ENCODE assay signal across 16 cellular contexts in the genomic region with DNA sequence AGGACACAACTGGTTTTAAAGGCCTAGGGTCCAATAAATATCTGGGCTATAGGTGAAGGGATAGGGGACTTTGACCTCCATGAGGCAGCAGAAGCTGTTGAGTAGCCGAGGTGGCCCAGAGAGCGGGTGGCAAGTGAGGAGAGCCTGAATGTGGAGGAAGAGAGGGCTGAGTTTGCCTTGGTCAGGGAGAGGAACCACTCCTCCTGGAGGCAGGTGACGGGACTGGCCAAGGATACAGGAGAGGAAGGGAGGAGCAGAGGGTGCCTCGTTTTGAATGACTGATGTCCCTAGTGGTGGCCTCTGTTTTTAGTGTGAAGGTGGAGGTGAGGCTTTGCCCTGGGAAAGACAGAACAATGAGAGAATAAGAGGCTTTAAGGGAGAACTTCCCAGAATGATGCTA. TPM values are rescaled to one million over a fixed set of nuclear protein-coding genes. Genes with fewer than 3 reads are reported as not detected.
DNase-seq lines count a peak whose midpoint lies in the region; TF ChIP-seq lines count a peak whose summit lies in the region.
"Had no signal": no experiment of that assay in that cellular context is flagged by ENCODE, and none has a peak within 500 bp of the region (broad histone marks: within the 10 kb centered on the region; RNA-seq: fewer than 3 reads in every experiment).

No MANE protein-coding gene starts in this region.

- no peaks in the 10 kb centered on the region for H3K36me3 ChIP-seq in MM.1S (replicated peaks; ENCODE audit: insufficient read depth, low read length)
- H3K36me3 ChIP-seq in Peyer's patch, result peaks cover 0 to 8% (median 0%) of the 10 kb centered on the region in 3 donors
- H3K36me3 ChIP-seq: SJCRH30 had no signal

- H3K4me3 ChIP-seq in GM12875 (ENCODE audit: low read depth, low read length) (no peak overlapping the region), MM.1S (ENCODE audit: low read length) (no peak overlapping the region), Peyer's patch (no peak overlapping the region)
- H3K4me3 ChIP-seq: esophagus squamous epithelium, SJCRH30 had no signal

- H3K27me3 Mint-ChIP-seq in nephron progenitor cell (ENCODE audit: low read depth, poor library complexity), result no peaks in the 10 kb centered on the region
- peaks cover 2 to 3% (median 3%) of the 10 kb centered on the region in 3 donors for H3K27me3 Mint-ChIP-seq in CD14-positive monocyte (ENCODE audit: low read depth in 3 of 3)

- H3K4me1 Mint-ChIP-seq in nephron progenitor cell (peaks cover 17% of the 10 kb centered on the region), CD14-positive monocyte (peaks cover 2% of the 10 kb centered on the region)

- no peak for TF ChIP-seq POLR2A in Peyer's patch (IDR thresholded peaks at IDR 0.05)

- no peaks in the 10 kb centered on the region for H3F3A ChIP-seq in MM.1S (ENCODE audit: insufficient read depth, low read length)

- no peaks in the 10 kb centered on the region for H3K36me3 Mint-ChIP-seq in nephron progenitor cell (ENCODE audit: low read depth)
- no peaks in the 10 kb centered on the region for H3K36me3 Mint-ChIP-seq in CD14-positive monocyte
- H3K36me3 Mint-ChIP-seq: CD8-positive, alpha-beta T cell had no signal

- in situ Hi-C loops in KBM-7 (cut with MboI; ENCODE audit: low pct_unique_long_range_greater_than_20kb, low sequenced_read_pairs), result loop anchor here (25.0 kb wide), 1 partner anchor 220 kb away; no protein-coding TSS in a partner anchor

- H3K9me3 Mint-ChIP-seq in nephron progenitor cell (no peaks in the 10 kb centered on the region), CD14-positive monocyte (no peaks in the 10 kb centered on the region)
- H3K9me3 Mint-ChIP-seq: CD8-positive, alpha-beta T cell had no signal

- H3K9me3 ChIP-seq in MM.1S (replicated peaks; ENCODE audit: insufficient read depth, low read length) (no peaks in the 10 kb centered on the region), Peyer's patch (no peaks in the 10 kb centered on the region)
- H3K9me3 ChIP-seq: esophagus squamous epithelium, SJCRH30 had no signal

- H3K27ac Mint-ChIP-seq in nephron progenitor cell (no peak overlapping the region), CD14-positive monocyte (no peak overlapping the region)
- H3K27ac Mint-ChIP-seq: CD8-positive, alpha-beta T cell had no signal

- no peaks in the 10 kb centered on the region for H3K9me2 ChIP-seq in MM.1S (replicated peaks; ENCODE audit: insufficient read depth, low read length)

- H3K4me3 Mint-ChIP-seq in nephron progenitor cell, result no peak overlapping the region
- no peak overlapping the region for H3K4me3 Mint-ChIP-seq in CD14-positive monocyte
- H3K4me3 Mint-ChIP-seq: CD8-positive, alpha-beta T cell had no signal

- intact Hi-C loops in CD14-positive monocyte (cut with micrococcal nuclease), result no loop called here

- H2AFZ ChIP-seq in MM.1S (ENCODE audit: low read length), result no peak overlapping the region

- DNase-seq in KBM-7 (peak; percentile 19), cerebellar cortex (ENCODE audit: low spot score) (peak; percentile 23), nephron progenitor cell (no peak), CD14-positive monocyte (ENCODE audit: low spot score) (no peak), MM.1S (no peak), Peyer's patch (no peak)
- DNase-seq: activated naive CD4-positive, alpha-beta T cell treated with anti-CD3 and anti-CD28 coated beads, Interleukin-2, amount 50 U/mL, for 16 hours; CD8-positive, alpha-beta T cell; central memory CD4-positive, alpha-beta T cell; esophagus squamous epithelium; mesenchymal stem cell; NCI-H1048; NCI-H446 treated with DMSO at 0.1 percent for 48 hours; nucleus accumbens; SJCRH30 had no signal

- 0 out of 2 replicates have a peak, but pooled peaks cover 7% of the 10 kb centered on the region for H3K4me1 ChIP-seq in MM.1S (ENCODE audit: low read length)
- no peaks in the 10 kb centered on the region for H3K4me1 ChIP-seq in Peyer's patch
- H3K4me1 ChIP-seq: esophagus squamous epithelium, SJCRH30 had no signal

- H3K9ac ChIP-seq in MM.1S (ENCODE audit: low read length), result no peak overlapping the region

- TF ChIP-seq CTCF in GM12875 (IDR thresholded peaks at IDR 0.05; ENCODE audit: borderline replicate concordance, insufficient read depth, low read depth, low read length), result peak; percentile 21; the same call in 1 of the 2 replicates
- TF ChIP-seq CTCF in nephron progenitor cell (IDR thresholded peaks at IDR 0.05), result peak; percentile 13
- TF ChIP-seq CTCF in CD14-positive monocyte (IDR thresholded peaks at IDR 0.05), result no peak
- no peak for TF ChIP-seq CTCF in MM.1S (IDR thresholded peaks at IDR 0.05; ENCODE audit: low read length)
- TF ChIP-seq CTCF in Peyer's patch (IDR thresholded peaks at IDR 0.05), result no peak

- H4K20me1 ChIP-seq in MM.1S (ENCODE audit: insufficient read depth, low read length), result no peaks in the 10 kb centered on the region

- H3K27ac ChIP-seq in MM.1S (ENCODE audit: low read length), result no peak overlapping the region
- H3K27ac ChIP-seq in Peyer's patch, result no peak overlapping the region
- H3K27ac ChIP-seq: esophagus squamous epithelium, SJCRH30 had no signal

- H3K4me2 ChIP-seq in MM.1S (ENCODE audit: low read depth, low read length), result no peak overlapping the region

- H3K79me2 ChIP-seq in MM.1S (ENCODE audit: low read length), result no peaks in the 10 kb centered on the region

- H3K27me3 ChIP-seq in MM.1S (replicated peaks; ENCODE audit: insufficient read depth, low read length) (no peaks in the 10 kb centered on the region), Peyer's patch (no peaks in the 10 kb centered on the region)
- H3K27me3 ChIP-seq: esophagus squamous epithelium, SJCRH30 had no signal

RNA-seq across cellular contexts. Expression of a gene that starts 19.1 kb away (rescaled TPM):
- polyA plus RNA-seq in CD14-positive monocyte, result 10 to 100 TPM; 45.2 to 48.8 TPM
- total RNA-seq in Peyer's patch, result 10 to 100 TPM; 17.3 to 30.3 (median 29.5) TPM

Comparison
In these comparisons a context has a peak if more than half of its experiments do, and no peak if none do; other contexts are left out.
1. CTCF ChIP-seq: peak in GM12875 (single experiment) and nephron progenitor cell (single experiment); none in CD14-positive monocyte (single experiment), MM.1S (single experiment) and Peyer's patch (0 of 6).
2. DNase-seq: peak in KBM-7 (single experiment) and cerebellar cortex (single experiment); none in nephron progenitor cell (single experiment), CD14-positive monocyte (single experiment), MM.1S (single experiment) and Peyer's patch (0 of 3).